ENCODE assay signal across 12 cellular contexts in genomic region chr17:82396601-82397435, GRCh38.
DNase-seq lines count a peak whose midpoint lies in the region; ATAC-seq and TF ChIP-seq lines count a peak whose summit lies in the region.
"Had no signal": no experiment of that assay in that cellular context is flagged by ENCODE, and none has a peak within 500 bp of the region (broad histone marks: within the 10 kb centered on the region; RNA-seq: fewer than 3 reads in every experiment).

No MANE protein-coding gene starts in this region.

- no peak for TF ChIP-seq EP300 in Ishikawa (IDR thresholded peaks at IDR 0.05; ENCODE audit: borderline replicate concordance)

- no peak overlapping the region for H3K4me3 ChIP-seq in cardiac fibroblast (replicated peaks in 1 of 2; ENCODE audit: low read depth in 2 of 2, low read length in 2 of 2)
- H3K4me3 ChIP-seq: SJSA1 had no signal

- no peak for TF ChIP-seq CTCF in AG09319 (IDR thresholded peaks at IDR 0.05; ENCODE audit: low read depth, low read length)
- TF ChIP-seq CTCF in cardiac fibroblast (IDR thresholded peaks at IDR 0.05; ENCODE audit: low read depth, low read length) = no peak

- ATAC-seq in GM18861 (IDR thresholded peaks at IDR 0.05; ENCODE audit: unreplicated experiment) (no peak), GM21515 (IDR thresholded peaks at IDR 0.05; ENCODE audit: unreplicated experiment) (no peak), HG02840 (IDR thresholded peaks at IDR 0.05; ENCODE audit: low FRiP score, unreplicated experiment) (no peak)
- ATAC-seq: activated naive CD4-positive, alpha-beta T cell treated with anti-CD3 and anti-CD28 coated beads, Interleukin-2, amount 50 U/mL, for 72 hours had no signal

- no peak for TF ChIP-seq RAD21 in Ishikawa (IDR thresholded peaks at IDR 0.05; ENCODE audit: low read depth)

- DNase-seq in AG09319 (ENCODE audit: extremely low read depth, low read depth) (peak; percentile 94), cardiac fibroblast (ENCODE audit: low read depth in 2 of 2) (peak; percentile 89 to 99), non-pigmented ciliary epithelial cell (ENCODE audit: low read depth) (peak; percentile 34), NCI-H1092 treated with DMSO at 0.1 percent for 48 hours (lab: John Stamatoyannopoulos, UW) (no peak)
- DNase-seq: activated CD4-positive, alpha-beta T cell treated with anti-CD3 and anti-CD28 coated beads for 48 hours; left cardiac atrium had no signal

TF ChIP-seq in Ishikawa, 13 proteins besides CTCF, POLR2A, EP300 and RAD21:
- TF ChIP-seq MAX (IDR thresholded peaks at IDR 0.05) = no peak
- peak; percentile 77 for TF ChIP-seq REST (IDR thresholded peaks at IDR 0.05; ENCODE audit: low read depth)
- no peak for TF ChIP-seq TEAD4 (IDR thresholded peaks at IDR 0.05)
- TF ChIP-seq TAF1 (IDR thresholded peaks at IDR 0.05; ENCODE audit: low read depth) = no peak
- no peak for TF ChIP-seq CREB1 (IDR thresholded peaks at IDR 0.05; ENCODE audit: low read depth)
- TF ChIP-seq NFIC (IDR thresholded peaks at IDR 0.05) = no peak
- TF ChIP-seq ZBTB7A (IDR thresholded peaks at IDR 0.05; ENCODE audit: low read depth) = no peak
TF ChIP-seq in Ishikawa: peak in this region for 1.
